11 cellular contexts compared by ENCODE assay signal in the genomic region with DNA sequence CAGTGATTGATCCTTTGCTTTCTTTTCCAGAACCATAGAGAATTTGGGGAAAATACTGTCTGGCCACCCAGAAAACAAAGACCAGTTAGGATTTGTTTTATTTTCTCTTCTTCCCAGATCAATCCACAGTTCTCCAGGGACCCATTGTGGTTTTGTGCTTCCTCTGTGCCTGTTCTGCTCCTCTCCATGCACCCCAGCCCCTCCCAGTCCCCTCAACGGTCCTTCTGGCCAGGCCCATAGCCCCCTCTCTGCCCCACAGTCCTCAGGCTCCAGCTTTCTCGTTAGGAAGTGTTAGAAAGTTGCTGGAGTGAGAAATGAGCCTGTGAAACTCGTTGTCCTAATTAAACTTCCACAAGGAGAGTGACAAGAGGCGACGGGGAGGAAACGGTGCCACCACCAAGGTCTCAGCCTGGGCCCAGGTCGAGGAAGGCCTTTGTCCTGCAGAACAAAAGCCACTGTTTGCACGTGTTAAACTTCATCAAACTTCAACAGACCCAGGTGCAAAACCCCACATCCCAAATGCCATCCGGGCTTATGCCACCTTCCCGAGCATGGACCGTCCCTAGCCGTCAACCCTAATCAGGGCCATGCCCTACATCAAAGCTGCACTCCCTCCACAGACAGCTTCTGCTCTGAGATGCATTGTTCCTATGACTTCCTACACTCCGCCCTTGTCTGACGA. TPM values are rescaled to one million over a fixed set of nuclear protein-coding genes. Genes with fewer than 3 reads are reported as not detected.
"Had no signal": no experiment of that assay in that cellular context is flagged by ENCODE, and none has a peak within 500 bp of the region (broad histone marks: within the 10 kb centered on the region; RNA-seq: fewer than 3 reads in every experiment).

No MANE protein-coding gene starts in this region.

- H3K4me1 ChIP-seq: left lung, testis, upper lobe of right lung had no signal

- H3K4me3 ChIP-seq: cardiac muscle cell, left lung, testis, upper lobe of right lung had no signal

- H3K36me3 ChIP-seq: cardiac muscle cell, left lung, upper lobe of right lung had no signal

- DNase-seq: activated CD4-positive, alpha-beta T cell treated with anti-CD3 and anti-CD28 coated beads, Interleukin-2, amount 50 U/mL, for 4 hours; activated effector memory CD4-positive, alpha-beta T cell treated with anti-CD3 and anti-CD28 coated beads, Interleukin-2, amount 50 U/mL, for 16 hours; activated T-cell treated with anti-CD3 and anti-CD28 coated beads, Interleukin-2, amount 50 U/mL, for 72 hours; kidney; left lung; naive thymus-derived CD4-positive, alpha-beta T cell; stimulated activated CD4-positive, alpha-beta T cell treated with anti-CD3 and anti-CD28 coated beads, Interleukin-2, amount 100 ng/mL, for 48 hours; upper lobe of right lung had no signal

- H3K9me3 ChIP-seq: left lung, testis, upper lobe of right lung had no signal

- H3K27me3 ChIP-seq: cardiac muscle cell, testis, upper lobe of right lung had no signal

- H3K27ac ChIP-seq: cardiac muscle cell, left lung, testis, upper lobe of right lung had no signal

RNA-seq across cellular contexts. Expression of a gene that starts 18.7 kb away (rescaled TPM):
- total RNA-seq: activated CD8-positive, alpha-beta memory T cell treated with anti-CD3 and anti-CD28 coated beads for 36 hours; cardiac muscle cell; naive thymus-derived CD4-positive, alpha-beta T cell had no signal
- polyA plus RNA-seq: naive thymus-derived CD4-positive, alpha-beta T cell had no signal

RNA-seq across cellular contexts. Expression of a gene that starts 58.2 kb away (rescaled TPM):
- polyA plus RNA-seq: naive thymus-derived CD4-positive, alpha-beta T cell had no signal
